In genomic region chr20:31835554-31835953, GRCh38 we compare ENCODE assay signal across 12 cellular contexts. TPM values are rescaled to one million over a fixed set of nuclear protein-coding genes. Genes with fewer than 3 reads are reported as not detected.
A peak's percentile ranks its signal among the peaks of the same experiment; 100 is the strongest.
DNase-seq lines count a peak whose midpoint lies in the region; ATAC-seq and TF ChIP-seq lines count a peak whose summit lies in the region.
"Had no signal": no experiment of that assay in that cellular context is flagged by ENCODE, and none has a peak within 500 bp of the region (broad histone marks: within the 10 kb centered on the region; RNA-seq: fewer than 3 reads in every experiment).

No MANE protein-coding gene starts in this region.

- no peak overlapping the region for H3K27ac Mint-ChIP-seq in stimulated activated memory B cell treated with anti-CD40 and anti-IgM and Interleukin-4, amounts not matched to agents 10 μg/mL and 1 μg/mL and 100 μg/mL, for 72 hours
- H3K27ac Mint-ChIP-seq: CD4-positive, CD25-positive, alpha-beta regulatory T cell had no signal

- 79 to 80% methylated on average over 8 to 9 of the region's 9 CpGs for WGBS in lower leg skin, 2 donors

- no peaks in the 10 kb centered on the region for H3K4me1 ChIP-seq in Karpas-422 (ENCODE audit: low read length)
- H3K4me1 ChIP-seq: prostate gland had no signal

- H3K27ac ChIP-seq in caudate nucleus (ENCODE audit: low read depth, low read length) (peak overlapping the region; percentile 69), Karpas-422 (ENCODE audit: low read length) (no peak overlapping the region)
- H3K27ac ChIP-seq: HL-60, prostate gland had no signal

- H3K79me2 ChIP-seq in Karpas-422 (ENCODE audit: low read length), result no peaks in the 10 kb centered on the region

- intact Hi-C loops in lower leg skin (cut with DNase I; ENCODE audit: low total_unique reads), result no loop called here

- peak; percentile 6 for ATAC-seq in GM21825 (IDR thresholded peaks at IDR 0.05; ENCODE audit: unreplicated experiment)
- ATAC-seq in stimulated activated memory B cell treated with anti-CD40 and anti-IgM and Interleukin-4, amounts not matched to agents 10 μg/mL and 1 μg/mL and 100 μg/mL, for 72 hours, result peak; percentile 4

- no peak overlapping the region for H3K9ac ChIP-seq in Karpas-422 (ENCODE audit: low read length)

- no peaks in the 10 kb centered on the region for H3K9me2 ChIP-seq in Karpas-422 (replicated peaks; ENCODE audit: insufficient read depth, low read length)

- no peaks in the 10 kb centered on the region for H3K27me3 ChIP-seq in Karpas-422 (ENCODE audit: low read length)

- DNase-seq in M059J (ENCODE audit: low read depth) (peak; percentile 24), caudate nucleus (lab: John Stamatoyannopoulos, UW) (no peak), GOT3 (lab: John Stamatoyannopoulos, UW) (no peak), lower leg skin (ENCODE audit: low spot score in 2 of 2) (no peak), Karpas-422 (no peak)
- DNase-seq: activated CD4-positive, alpha-beta T cell treated with anti-CD3 and anti-CD28 coated beads for 48 hours; glutamatergic neuron had no signal

- no peaks in the 10 kb centered on the region for H3K9me3 ChIP-seq in Karpas-422 (ENCODE audit: low read length)
- H3K9me3 ChIP-seq: prostate gland had no signal

- no peaks in the 10 kb centered on the region for H3K36me3 Mint-ChIP-seq in stimulated activated memory B cell treated with anti-CD40 and anti-IgM and Interleukin-4, amounts not matched to agents 10 μg/mL and 1 μg/mL and 100 μg/mL, for 72 hours
- H3K36me3 Mint-ChIP-seq: CD4-positive, CD25-positive, alpha-beta regulatory T cell had no signal

- H2AFZ ChIP-seq in Karpas-422 (ENCODE audit: low read length), result no peak overlapping the region

- H3K4me2 ChIP-seq in Karpas-422 (ENCODE audit: low read depth, low read length, poor library complexity, severe bottlenecking), result no peak overlapping the region

- H3K4me3 Mint-ChIP-seq in stimulated activated memory B cell treated with anti-CD40 and anti-IgM and Interleukin-4, amounts not matched to agents 10 μg/mL and 1 μg/mL and 100 μg/mL, for 72 hours, result no peak overlapping the region
- H3K4me3 Mint-ChIP-seq: CD4-positive, CD25-positive, alpha-beta regulatory T cell had no signal

- TF ChIP-seq CTCF in lower leg skin (IDR thresholded peaks at IDR 0.05), result no peak

- no peaks in the 10 kb centered on the region for H4K20me1 ChIP-seq in Karpas-422 (ENCODE audit: insufficient read depth, low read depth, low read length)

- peaks cover 13% of the 10 kb centered on the region for H3K4me1 Mint-ChIP-seq in stimulated activated memory B cell treated with anti-CD40 and anti-IgM and Interleukin-4, amounts not matched to agents 10 μg/mL and 1 μg/mL and 100 μg/mL, for 72 hours

- H3K27me3 Mint-ChIP-seq in stimulated activated memory B cell treated with anti-CD40 and anti-IgM and Interleukin-4, amounts not matched to agents 10 μg/mL and 1 μg/mL and 100 μg/mL, for 72 hours, result peaks cover 9% of the 10 kb centered on the region
- H3K27me3 Mint-ChIP-seq: CD4-positive, CD25-positive, alpha-beta regulatory T cell had no signal

- TF ChIP-seq POLR2A in lower leg skin (IDR thresholded peaks at IDR 0.05), result no peak

- no peaks in the 10 kb centered on the region for H3K9me3 Mint-ChIP-seq in stimulated activated memory B cell treated with anti-CD40 and anti-IgM and Interleukin-4, amounts not matched to agents 10 μg/mL and 1 μg/mL and 100 μg/mL, for 72 hours
- H3K9me3 Mint-ChIP-seq: CD4-positive, CD25-positive, alpha-beta regulatory T cell had no signal

- H3K36me3 ChIP-seq in Karpas-422 (ENCODE audit: insufficient read depth, low read length), result no peaks in the 10 kb centered on the region
- H3K36me3 ChIP-seq: prostate gland had no signal

- H3K4me3 ChIP-seq in lower leg skin (ENCODE audit: low read depth, poor library complexity, severe bottlenecking) (no peak overlapping the region), Karpas-422 (ENCODE audit: low read length) (no peak overlapping the region)
- H3K4me3 ChIP-seq: prostate gland had no signal

RNA-seq across cellular contexts. Expression of gene FOXS1, which starts 9.8 kb away (rescaled TPM):
- 0.12 TPM in 1 of 2 replicates, not detected in the other for total RNA-seq in M059J (2014; rRNA removed; shearing (Covaris generic))
- under 1 TPM in 2 of 4 donors, not detected in 2; 0.44 to 0.97 TPM for total RNA-seq in lower leg skin
- total RNA-seq in Karpas-422 (2014; rRNA removed; shearing (Covaris generic); ENCODE audit: low replicate concordance), result not detected in 2 replicates
- total RNA-seq: CD4-positive, CD25-positive, alpha-beta regulatory T cell had no signal

RNA-seq across cellular contexts. Expression of gene MYLK2, which starts 16.4 kb away (rescaled TPM):
- total RNA-seq in M059J (2014; rRNA removed; shearing (Covaris generic)), result 0.15 and 0.44 TPM in 2 replicates
- total RNA-seq in lower leg skin, result under 1 TPM in 1 of 4 donors, not detected in 3; 0.10 TPM
- 0.22 TPM in 2 replicates for total RNA-seq in Karpas-422 (2014; rRNA removed; shearing (Covaris generic); ENCODE audit: low replicate concordance)
- total RNA-seq: CD4-positive, CD25-positive, alpha-beta regulatory T cell had no signal

RNA-seq across cellular contexts. Expression of gene DUSP15, which starts 34.8 kb away (rescaled TPM):
- 0.91 and 3.2 TPM in 2 replicates for total RNA-seq in M059J (2014; rRNA removed; shearing (Covaris generic))
- 1 to 10 TPM in 1 of 4 donors, not detected in 3; 1.5 TPM for total RNA-seq in lower leg skin
- not detected in 2 replicates for total RNA-seq in Karpas-422 (2014; rRNA removed; shearing (Covaris generic); ENCODE audit: low replicate concordance)
- total RNA-seq: CD4-positive, CD25-positive, alpha-beta regulatory T cell had no signal

RNA-seq across cellular contexts. Expression of gene TTLL9, which starts 34.9 kb away (rescaled TPM):
- total RNA-seq in M059J (2014; rRNA removed; shearing (Covaris generic)), result not detected in 2 replicates
- under 1 TPM in 1 of 4 donors, not detected in 3; 0.16 TPM for total RNA-seq in lower leg skin
- not detected in 2 replicates for total RNA-seq in Karpas-422 (2014; rRNA removed; shearing (Covaris generic); ENCODE audit: low replicate concordance)
- total RNA-seq: CD4-positive, CD25-positive, alpha-beta regulatory T cell had no signal
